Comparison of ENCODE assay signal across 13 cellular contexts in the genomic region with DNA sequence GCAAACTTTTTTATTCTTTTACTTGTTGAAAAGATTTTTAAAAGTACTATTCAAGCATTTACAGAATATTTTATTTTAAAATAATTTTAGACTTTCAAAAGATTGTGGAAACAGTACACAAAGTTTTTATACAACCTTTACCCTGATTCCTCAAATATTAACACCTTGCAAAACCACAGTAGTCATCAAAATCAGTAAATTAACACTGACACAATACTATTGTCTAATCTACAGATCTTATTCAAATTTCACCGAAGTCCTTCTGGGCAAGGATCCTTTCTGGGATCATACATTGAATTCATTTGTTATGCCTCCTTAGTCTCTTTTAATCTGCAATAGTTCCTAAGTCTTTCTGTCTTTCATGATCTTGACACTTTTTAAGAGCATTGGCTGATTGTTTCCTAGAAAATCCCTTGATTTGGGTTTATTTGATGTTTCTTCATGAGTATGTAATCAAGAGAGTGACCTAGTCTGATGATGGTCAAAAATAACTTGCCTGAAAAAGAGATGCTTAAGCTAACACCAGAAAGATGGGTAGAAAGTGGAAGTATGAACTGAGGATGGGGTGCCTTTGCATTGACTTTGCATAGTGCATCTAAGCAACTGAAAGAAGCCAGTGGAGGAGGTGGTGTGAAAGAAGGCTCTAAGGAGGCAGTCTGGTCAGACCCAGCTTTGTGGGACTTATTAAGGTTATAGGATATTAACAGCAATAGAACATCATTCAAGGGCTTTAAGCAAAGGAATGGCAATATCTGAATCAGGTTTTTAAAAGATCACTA. TPM values are rescaled to one million over a fixed set of nuclear protein-coding genes. Genes with fewer than 3 reads are reported as not detected.
A peak's percentile ranks its signal among the peaks of the same experiment; 100 is the strongest.
DNase-seq lines count a peak whose midpoint lies in the region; ATAC-seq and TF ChIP-seq lines count a peak whose summit lies in the region.
"Had no signal": no experiment of that assay in that cellular context is flagged by ENCODE, and none has a peak within 500 bp of the region (broad histone marks: within the 10 kb centered on the region; RNA-seq: fewer than 3 reads in every experiment).

No MANE protein-coding gene starts in this region.

- H3K4me3 ChIP-seq in GM06990 (replicated peaks; ENCODE audit: low read depth, low read length) (peak overlapping the region; percentile 28; the same call in 1 of the 2 replicates), breast epithelium (no peak overlapping the region), smooth muscle cell (no peak overlapping the region)

- H3K9ac ChIP-seq in smooth muscle cell (ENCODE audit: low read depth) = no peak overlapping the region

- CTCF ChIA-PET in activated CD4-positive, alpha-beta memory T cell treated with anti-CD3 and anti-CD28 coated beads, Interleukin-2, amount 10 ng/mL, durations not matched to agents 7 days and 5 days (lab: Charles Lee) = interaction anchor here (3.3 kb wide), 1 partner anchor 54 kb away, joined by 10 read pairs; no protein-coding TSS in a partner anchor

- H3K27me3 ChIP-seq in GM06990 (replicated peaks; ENCODE audit: control insufficient read depth, insufficient read depth, low read length) = no peaks in the 10 kb centered on the region
- no peaks in the 10 kb centered on the region for H3K27me3 ChIP-seq in breast epithelium
- peaks cover 67% of the 10 kb centered on the region for H3K27me3 ChIP-seq in smooth muscle cell (ENCODE audit: low read depth)

- no peaks in the 10 kb centered on the region; the same call in 1 of the 2 replicates for H3K36me3 ChIP-seq in GM06990 (ENCODE audit: control insufficient read depth, insufficient read depth, low read length)
- no peaks in the 10 kb centered on the region for H3K36me3 ChIP-seq in breast epithelium
- no peaks in the 10 kb centered on the region for H3K36me3 ChIP-seq in smooth muscle cell (ENCODE audit: low read depth)

- H3K4me1 Mint-ChIP-seq in activated CD4-positive, alpha-beta memory T cell treated with anti-CD3 and anti-CD28 coated beads, Interleukin-2, amount 10 ng/mL, durations not matched to agents 7 days and 5 days = peaks cover 54% of the 10 kb centered on the region

- H3K27ac Mint-ChIP-seq in activated CD4-positive, alpha-beta memory T cell treated with anti-CD3 and anti-CD28 coated beads, Interleukin-2, amount 10 ng/mL, durations not matched to agents 7 days and 5 days = no peak overlapping the region
- H3K27ac Mint-ChIP-seq: activated CD8-positive, alpha-beta memory T cell treated with anti-CD3 and anti-CD28 coated beads, Interleukin-2, amount 10 ng/mL, durations not matched to agents 7 days and 5 days; T-helper 2 cell treated with Interferon-gamma antibody and Interleukin-4, amounts not matched to agents 5 μg/mL and 100 μg/mL, for 36 hours had no signal

- WGBS in smooth muscle cell (ENCODE audit: low lambda C conversion rate) = 92% methylated on average over 1 of the region's 1 CpG

- H3F3A ChIP-seq in smooth muscle cell (ENCODE audit: low read depth) = no peaks in the 10 kb centered on the region

- no peak overlapping the region for H3K4me2 ChIP-seq in smooth muscle cell

- no peaks in the 10 kb centered on the region for H3K4me1 ChIP-seq in breast epithelium
- H3K4me1 ChIP-seq in smooth muscle cell (ENCODE audit: low read depth) = no peaks in the 10 kb centered on the region

- no peaks in the 10 kb centered on the region for H3K27me3 Mint-ChIP-seq in activated CD4-positive, alpha-beta memory T cell treated with anti-CD3 and anti-CD28 coated beads, Interleukin-2, amount 10 ng/mL, durations not matched to agents 7 days and 5 days
- H3K27me3 Mint-ChIP-seq: activated CD8-positive, alpha-beta memory T cell treated with anti-CD3 and anti-CD28 coated beads, Interleukin-2, amount 10 ng/mL, durations not matched to agents 7 days and 5 days had no signal

- DNase-seq in GM06990 (ENCODE audit: extremely low read depth, insufficient read length) (no peak), breast epithelium (ENCODE audit: low spot score in 2 of 2) (no peak), smooth muscle cell (lab: John Stamatoyannopoulos, UW; ENCODE audit: unreplicated experiment) (no peak), SIG-M5 (lab: John Stamatoyannopoulos, UW) (no peak)
- DNase-seq in activated CD4-positive, alpha-beta memory T cell treated with anti-CD3 and anti-CD28 coated beads, Interleukin-2, amount 10 ng/mL, durations not matched to agents 7 days and 5 days = no peak
- DNase-seq: activated CD8-positive, alpha-beta memory T cell treated with anti-CD3 and anti-CD28 coated beads, Interleukin-2, amount 10 ng/mL, durations not matched to agents 7 days and 5 days; aorta; MV-4-11; stimulated activated naive CD8-positive, alpha-beta T cell treated with anti-CD3 and anti-CD28 coated beads, Interleukin-15, Interleukin-2, amounts not matched to agents 100 U/mL and 50 U/mL, for 24 hours had no signal

- no peak overlapping the region for H3K4me3 Mint-ChIP-seq in activated CD4-positive, alpha-beta memory T cell treated with anti-CD3 and anti-CD28 coated beads, Interleukin-2, amount 10 ng/mL, durations not matched to agents 7 days and 5 days
- H3K4me3 Mint-ChIP-seq: activated CD8-positive, alpha-beta memory T cell treated with anti-CD3 and anti-CD28 coated beads, Interleukin-2, amount 10 ng/mL, durations not matched to agents 7 days and 5 days; T-helper 2 cell treated with Interferon-gamma antibody and Interleukin-4, amounts not matched to agents 5 μg/mL and 100 μg/mL, for 36 hours had no signal

- POLR2A ChIA-PET in activated CD4-positive, alpha-beta memory T cell treated with anti-CD3 and anti-CD28 coated beads, Interleukin-2, amount 10 ng/mL, durations not matched to agents 7 days and 5 days (lab: Charles Lee) = no interaction called here

- no peak for TF ChIP-seq POLR2A in breast epithelium (IDR thresholded peaks at IDR 0.05)

- no peaks in the 10 kb centered on the region for H3K79me2 ChIP-seq in smooth muscle cell (ENCODE audit: low read depth)

- no peaks in the 10 kb centered on the region for H4K20me1 ChIP-seq in smooth muscle cell (ENCODE audit: low read depth)

- H3K9me3 ChIP-seq in breast epithelium (no peaks in the 10 kb centered on the region), smooth muscle cell (replicated peaks; ENCODE audit: low read depth) (no peaks in the 10 kb centered on the region)

- H3K36me3 Mint-ChIP-seq in activated CD4-positive, alpha-beta memory T cell treated with anti-CD3 and anti-CD28 coated beads, Interleukin-2, amount 10 ng/mL, durations not matched to agents 7 days and 5 days (ENCODE audit: low read depth) = peaks cover 50% of the 10 kb centered on the region

- ATAC-seq in GM19328 (IDR thresholded peaks at IDR 0.05; ENCODE audit: unreplicated experiment) = peak; percentile 69
- ATAC-seq in HG02763 (IDR thresholded peaks at IDR 0.05; ENCODE audit: unreplicated experiment) = peak; percentile 66
- peak; percentile 48 for ATAC-seq in HG03558 (IDR thresholded peaks at IDR 0.05; ENCODE audit: extremely low read depth, unreplicated experiment)
- ATAC-seq: activated CD8-positive, alpha-beta memory T cell treated with anti-CD3 and anti-CD28 coated beads, Interleukin-2, amount 10 ng/mL, durations not matched to agents 7 days and 5 days; stimulated activated naive CD8-positive, alpha-beta T cell treated with anti-CD3 and anti-CD28 coated beads, Interleukin-15, Interleukin-2, amounts not matched to agents 100 U/mL and 50 U/mL, for 24 hours had no signal

- no peak overlapping the region for H2AFZ ChIP-seq in smooth muscle cell (ENCODE audit: low read depth)

- H3K27ac ChIP-seq in breast epithelium (no peak overlapping the region), smooth muscle cell (ENCODE audit: low read depth) (no peak overlapping the region)

- TF ChIP-seq CTCF in GM06990 (IDR thresholded peaks at IDR 0.05; ENCODE audit: insufficient read depth, low read length, poor library complexity, severe bottlenecking) (no peak), breast epithelium (IDR thresholded peaks at IDR 0.05) (no peak), smooth muscle cell (IDR thresholded peaks at IDR 0.05; ENCODE audit: borderline replicate concordance, insufficient read depth, poor library complexity, severe bottlenecking) (no peak)

- intact Hi-C loops in breast epithelium (cut with DNase I; ENCODE audit: low total_unique reads) = no loop called here

- no peaks in the 10 kb centered on the region for H3K9me3 Mint-ChIP-seq in activated CD4-positive, alpha-beta memory T cell treated with anti-CD3 and anti-CD28 coated beads, Interleukin-2, amount 10 ng/mL, durations not matched to agents 7 days and 5 days
- H3K9me3 Mint-ChIP-seq: T-helper 2 cell treated with Interferon-gamma antibody and Interleukin-4, amounts not matched to agents 5 μg/mL and 100 μg/mL, for 36 hours had no signal

RNA-seq across cellular contexts. Expression of a gene that starts 9.7 kb away (rescaled TPM):
- total RNA-seq in activated CD4-positive, alpha-beta memory T cell treated with anti-CD3 and anti-CD28 coated beads, Interleukin-2, amount 10 ng/mL, durations not matched to agents 7 days and 5 days = 10 to 100 TPM; 43.2 to 48.5 TPM
- 10 to 100 TPM; 17.1 to 21.0 (median 17.9) TPM for total RNA-seq in breast epithelium
- total RNA-seq in smooth muscle cell = 1.1 and 1.2 TPM in 2 replicates
- 0.49 and 0.61 TPM in 2 replicates for polyA plus RNA-seq in smooth muscle cell

RNA-seq across cellular contexts. Expression of a gene that starts 38.1 kb away (rescaled TPM):
- total RNA-seq in activated CD4-positive, alpha-beta memory T cell treated with anti-CD3 and anti-CD28 coated beads, Interleukin-2, amount 10 ng/mL, durations not matched to agents 7 days and 5 days = under 1 TPM; 0.15 to 0.18 TPM
- total RNA-seq in breast epithelium (1 to 10 TPM in 1 of 3 donors, under 1 TPM in 1, not detected in 1; 0.59 to 1.6 TPM), smooth muscle cell (3.4 and 6.9 TPM in 2 replicates)
- 1.9 and 2.3 TPM in 2 replicates for polyA plus RNA-seq in smooth muscle cell
